1 cellular context compared by ENCODE assay signal in the genomic region with DNA sequence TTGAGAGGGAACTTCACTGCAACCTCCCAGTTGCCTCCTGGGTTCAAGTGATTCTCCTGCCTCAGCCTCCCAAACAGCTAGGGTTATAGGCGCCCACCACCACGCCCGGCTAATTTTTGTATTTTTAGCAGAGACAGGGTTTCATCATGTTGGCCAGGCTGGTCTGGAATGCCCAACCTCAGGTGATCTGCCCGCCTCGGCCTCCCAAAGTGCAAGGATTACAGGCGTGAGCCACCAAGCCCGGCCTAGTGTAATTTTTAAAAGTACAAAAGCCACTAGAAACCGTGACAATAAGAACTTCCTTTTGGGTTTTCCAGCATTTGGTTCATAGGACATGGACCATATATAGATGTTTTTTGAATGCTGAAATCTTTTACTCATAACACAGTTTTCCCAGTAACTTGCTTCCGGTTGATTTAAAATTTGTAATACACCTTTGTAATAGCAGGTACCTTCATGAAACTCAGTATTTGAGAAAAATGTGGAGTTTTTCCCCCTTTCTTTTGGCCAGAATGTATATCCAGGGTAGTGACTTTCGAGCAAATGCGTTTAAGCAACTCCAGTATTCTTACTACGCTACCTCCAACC.
TF ChIP-seq lines count a peak whose summit lies in the region.

No MANE protein-coding gene starts in this region.

TF ChIP-seq in H1, 55 proteins besides CTCF, POLR2A, EP300 and RAD21:
- TF ChIP-seq SIX5 (IDR thresholded peaks at IDR 0.05; ENCODE audit: low read depth, low read length) (no peak), MAFK (IDR thresholded peaks at IDR 0.05; ENCODE audit: low read depth, low read length) (no peak), KDM1A (IDR thresholded peaks at IDR 0.05; ENCODE audit: borderline replicate concordance, low read length) (no peak), RXRA (IDR thresholded peaks at IDR 0.05; ENCODE audit: insufficient read depth, low read depth, low read length) (no peak), TEAD4 (IDR thresholded peaks at IDR 0.05; ENCODE audit: low read depth, low read length) (no peak), ZNF274 (IDR thresholded peaks at IDR 0.05; ENCODE audit: borderline replicate concordance, extremely low read depth, low read length) (no peak), BACH1 (IDR thresholded peaks at IDR 0.05; ENCODE audit: low read length) (no peak), TAF7 (optimal IDR thresholded peaks at IDR 0.05; ENCODE audit: borderline replicate concordance, low read depth, low read length) (no peak), NANOG (IDR thresholded peaks at IDR 0.05; ENCODE audit: insufficient read depth, low read depth, low read length, poor library complexity, severe bottlenecking) (no peak), CBX5 (IDR thresholded peaks at IDR 0.05; ENCODE audit: low read depth, low read length) (no peak), CEBPB (IDR thresholded peaks at IDR 0.05; ENCODE audit: low read depth, low read length) (no peak), CREB1 (IDR thresholded peaks at IDR 0.05) (no peak), SAP30 (IDR thresholded peaks at IDR 0.05; ENCODE audit: insufficient read depth, insufficient replicate concordance, low read length) (no peak), CBX8 (IDR thresholded peaks at IDR 0.05; ENCODE audit: borderline replicate concordance, low read depth, low read length) (no peak)
- TF ChIP-seq, protein P1, sequence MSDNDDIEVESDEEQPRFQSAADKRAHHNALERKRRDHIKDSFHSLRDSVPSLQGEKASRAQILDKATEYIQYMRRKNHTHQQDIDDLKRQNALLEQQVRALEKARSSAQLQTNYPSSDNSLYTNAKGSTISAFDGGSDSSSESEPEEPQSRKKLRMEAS (IDR thresholded peaks at IDR 0.05) = no peak
